ENCODE assay signal across 21 cellular contexts in the genomic region with DNA sequence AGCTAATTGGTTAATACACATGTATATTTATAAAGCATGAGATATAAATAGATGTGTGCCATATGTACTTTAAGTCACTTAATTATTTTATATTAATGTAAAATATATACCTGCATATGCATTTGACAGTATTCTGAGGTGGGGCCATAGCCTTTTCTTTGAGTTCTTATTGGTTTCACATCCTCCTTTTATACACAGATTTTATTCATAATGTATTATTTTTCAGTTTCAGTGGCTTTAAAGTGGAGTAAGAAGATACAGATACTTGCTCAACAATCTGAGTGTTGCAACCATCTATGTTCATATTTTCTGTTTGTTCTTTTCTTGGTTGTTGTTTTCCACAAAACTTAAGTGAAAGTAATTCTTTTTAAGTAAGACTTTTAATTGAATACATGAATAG.
A peak's percentile ranks its signal among the peaks of the same experiment; 100 is the strongest.
DNase-seq lines count a peak whose midpoint lies in the region; ATAC-seq and TF ChIP-seq lines count a peak whose summit lies in the region.
"Had no signal": no experiment of that assay in that cellular context is flagged by ENCODE, and none has a peak within 500 bp of the region (broad histone marks: within the 10 kb centered on the region; RNA-seq: fewer than 3 reads in every experiment).

No MANE protein-coding gene starts in this region.

- no peak overlapping the region for H3K27ac ChIP-seq in MM.1S (ENCODE audit: low read length)
- no peak overlapping the region for H3K27ac ChIP-seq in prostate gland
- H3K27ac ChIP-seq: SJCRH30, suprapubic skin had no signal

- ATAC-seq in GM18867 (IDR thresholded peaks at IDR 0.05; ENCODE audit: unreplicated experiment) (peak; percentile 84), HG02981 (IDR thresholded peaks at IDR 0.05; ENCODE audit: unreplicated experiment) (peak; percentile 80)
- ATAC-seq: HCT116; Panc1; stimulated activated effector memory CD8-positive, alpha-beta T cell treated with anti-CD3 and anti-CD28 coated beads, Interleukin-12 subunit alpha, Interleukin-12 subunit beta, amount 100 ng/mL, for 72 hours; T-cell had no signal

- 0 out of 2 replicates have a peak overlapping the region, but pooled peaks have one; percentile 14 for H3K4me2 ChIP-seq in MM.1S (ENCODE audit: low read depth, low read length)

- no peaks in the 10 kb centered on the region; the same call in 1 of the 2 replicates for H3K27me3 ChIP-seq in MM.1S (replicated peaks; ENCODE audit: insufficient read depth, low read length)
- no peaks in the 10 kb centered on the region for H3K27me3 ChIP-seq in prostate gland (replicated peaks; ENCODE audit: insufficient read depth)
- H3K27me3 ChIP-seq: BE2C, SJCRH30, suprapubic skin had no signal

- H2AFZ ChIP-seq in MM.1S (ENCODE audit: low read length): no peak overlapping the region

- intact Hi-C loops in prostate gland (cut with DNase I): no loop called here

- no peak overlapping the region for H3K9ac ChIP-seq in MM.1S (ENCODE audit: low read length)

- no peaks in the 10 kb centered on the region for H3K9me2 ChIP-seq in MM.1S (replicated peaks; ENCODE audit: insufficient read depth, low read length)

- H3K4me3 ChIP-seq in GM12865 (ENCODE audit: low read depth, low read length) (no peak overlapping the region), MM.1S (ENCODE audit: low read length) (no peak overlapping the region), prostate gland (no peak overlapping the region)
- H3K4me3 ChIP-seq: SJCRH30, suprapubic skin had no signal

- 0 out of 2 replicates have a peak, but pooled peaks cover 20% of the 10 kb centered on the region for H3F3A ChIP-seq in MM.1S (ENCODE audit: insufficient read depth, low read length)

- DNase-seq in GM12865 (ENCODE audit: low read depth) (peak; percentile 13), MM.1S (peak; percentile 27), HCEC 1CT (no peak), OCI-M1 (lab: John Stamatoyannopoulos, UW) (no peak), prostate gland (ENCODE audit: low spot score) (no peak), H4 (ENCODE audit: low spot score) (no peak)
- DNase-seq: activated naive CD4-positive, alpha-beta T cell; activated T-cell treated with anti-CD3 and anti-CD28 coated beads, Interleukin-2, amount 50 U/mL, for 24 hours; BE2C; kidney; NCI-H1694 treated with DMSO at 0.1 percent for 48 hours; NCI-H2227 treated with DMSO at 0.1 percent for 48 hours; SJCRH30; stimulated activated CD4-positive, alpha-beta T cell treated with anti-CD3 and anti-CD28 coated beads, Interleukin-2, amount 100 ng/mL, for 24 hours; T-cell had no signal

- H3K36me3 ChIP-seq in MM.1S (replicated peaks; ENCODE audit: insufficient read depth, low read length): no peaks in the 10 kb centered on the region
- no peaks in the 10 kb centered on the region for H3K36me3 ChIP-seq in prostate gland
- H3K36me3 ChIP-seq: BE2C, SJCRH30, suprapubic skin had no signal

- H3K9me3 ChIP-seq in MM.1S (replicated peaks; ENCODE audit: insufficient read depth, low read length) (no peaks in the 10 kb centered on the region), prostate gland (no peaks in the 10 kb centered on the region)
- H3K9me3 ChIP-seq: BE2C, SJCRH30, suprapubic skin had no signal

- TF ChIP-seq POLR2A in prostate gland (IDR thresholded peaks at IDR 0.05): no peak

- H3K4me1 ChIP-seq in MM.1S (ENCODE audit: low read length) (peaks cover 30% of the 10 kb centered on the region), prostate gland (replicated peaks) (no peaks in the 10 kb centered on the region)
- H3K4me1 ChIP-seq: BE2C, suprapubic skin had no signal

- no peak for TF ChIP-seq CTCF in GM12865 (IDR thresholded peaks at IDR 0.05; ENCODE audit: insufficient read depth, low read depth, low read length, missing control alignments)
- no peak for TF ChIP-seq CTCF in MM.1S (IDR thresholded peaks at IDR 0.05; ENCODE audit: low read length)
- TF ChIP-seq CTCF in prostate gland (IDR thresholded peaks at IDR 0.05): no peak

- H4K20me1 ChIP-seq in MM.1S (ENCODE audit: insufficient read depth, low read length): no peaks in the 10 kb centered on the region

- no peaks in the 10 kb centered on the region for H3K79me2 ChIP-seq in MM.1S (ENCODE audit: low read length)

Comparison
In these comparisons a context has a peak if more than half of its experiments do, and no peak if none do; other contexts are left out.
1. DNase-seq: peak in GM12865 (single experiment) and MM.1S (single experiment); none in HCEC 1CT (single experiment), OCI-M1 (single experiment), prostate gland (single experiment) and H4 (single experiment).